ENCODE assay signal across 9 cellular contexts in the genomic region with DNA sequence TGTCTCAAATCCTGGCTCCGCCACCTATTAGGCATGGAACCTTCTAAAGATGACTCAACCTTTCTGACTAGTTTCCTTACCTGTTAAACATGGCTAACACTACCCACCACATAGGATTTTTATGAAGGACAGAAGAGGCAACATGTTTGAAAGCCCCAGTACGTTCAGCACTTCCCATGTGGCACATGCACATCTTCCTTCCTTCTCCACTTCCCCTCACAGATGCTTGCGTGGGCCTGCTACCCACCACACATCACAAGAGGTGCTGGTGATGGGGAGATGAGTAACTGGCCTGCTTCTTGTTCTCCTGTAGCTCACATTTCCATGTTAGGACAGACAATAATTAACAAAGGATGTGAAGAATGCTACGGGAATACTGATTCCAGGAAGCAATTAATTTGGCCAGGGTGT. TPM values are rescaled to one million over a fixed set of nuclear protein-coding genes. Genes with fewer than 3 reads are reported as not detected.
DNase-seq lines count a peak whose midpoint lies in the region; TF ChIP-seq lines count a peak whose summit lies in the region.
"Had no signal": no experiment of that assay in that cellular context is flagged by ENCODE, and none has a peak within 500 bp of the region (broad histone marks: within the 10 kb centered on the region; RNA-seq: fewer than 3 reads in every experiment).

No MANE protein-coding gene starts in this region.

- no peak overlapping the region for H2AFZ ChIP-seq in OCI-LY3 (ENCODE audit: low read depth, low read length)

- H3K27me3 ChIP-seq in GM06990 (replicated peaks; ENCODE audit: control insufficient read depth, insufficient read depth, low read length) (no peaks in the 10 kb centered on the region), OCI-LY3 (ENCODE audit: low read depth, low read length) (no peaks in the 10 kb centered on the region), adrenal gland (no peaks in the 10 kb centered on the region)

- TF ChIP-seq CTCF in GM06990 (IDR thresholded peaks at IDR 0.05; ENCODE audit: insufficient read depth, low read length, poor library complexity, severe bottlenecking): no peak
- TF ChIP-seq CTCF in OCI-LY3 (IDR thresholded peaks at IDR 0.05; ENCODE audit: low read depth, low read length): no peak
- no peak for TF ChIP-seq CTCF in adrenal gland (IDR thresholded peaks at IDR 0.05)

- H3K9ac ChIP-seq in OCI-LY3 (ENCODE audit: low read length): peak overlapping the region; percentile 21; the same call in 1 of the 2 replicates

- H3K4me2 ChIP-seq in OCI-LY3 (ENCODE audit: low read length): peak overlapping the region; percentile 88

- WGBS in adrenal gland, 4 donors: 75 to 85% (median 80%) methylated on average over 4 of the region's 4 CpGs

- H3K27ac ChIP-seq in OCI-LY3 (ENCODE audit: low read length): peak overlapping the region; percentile 30; the same call in 1 of the 2 replicates
- H3K27ac ChIP-seq in adrenal gland: peak overlapping the region; percentile 19 to 89 (median 66)

- DNase-seq in GM06990 (ENCODE audit: extremely low read depth, insufficient read length) (no peak), adrenal gland (no peak), NCI-H345 (lab: John Stamatoyannopoulos, UW) (no peak), NCI-H2081 treated with DMSO at 0.1 percent for 48 hours (lab: John Stamatoyannopoulos, UW) (no peak), COLO668 (lab: John Stamatoyannopoulos, UW; ENCODE audit: unreplicated experiment) (no peak), NCI-H524 (lab: John Stamatoyannopoulos, UW) (no peak)
- DNase-seq in stimulated activated CD4-positive, alpha-beta T cell treated with anti-CD3 and anti-CD28 coated beads, Interleukin-12 subunit alpha, Interleukin-12 subunit beta, amount 100 ng/mL, for 4 hours: peak; percentile 23
- DNase-seq: NCI-H1694 treated with DMSO at 0.1 percent for 48 hours had no signal

- peaks cover 23% of the 10 kb centered on the region for H3K4me1 ChIP-seq in OCI-LY3 (ENCODE audit: low read length)
- peaks cover 11 to 18% of the 10 kb centered on the region in 2 donors for H3K4me1 ChIP-seq in adrenal gland (replicated peaks in 1 of 2)

- H3K4me3 ChIP-seq in GM06990 (replicated peaks; ENCODE audit: low read depth, low read length): peak overlapping the region; percentile 19; the same call in 1 of the 2 replicates
- peak overlapping the region; percentile 63 for H3K4me3 ChIP-seq in OCI-LY3 (ENCODE audit: low read length)
- no peak overlapping the region for H3K4me3 ChIP-seq in adrenal gland

- H3K36me3 ChIP-seq in GM06990 (ENCODE audit: control insufficient read depth, insufficient read depth, low read length): peaks cover 4% of the 10 kb centered on the region
- H3K36me3 ChIP-seq in OCI-LY3 (replicated peaks; ENCODE audit: low read depth, low read length): peaks cover 48% of the 10 kb centered on the region
- H3K36me3 ChIP-seq in adrenal gland (replicated peaks in 1 of 2): no peaks in the 10 kb centered on the region

- H3K9me3 ChIP-seq in OCI-LY3 (ENCODE audit: insufficient read depth, low read length): no peaks in the 10 kb centered on the region
- H3K9me3 ChIP-seq in adrenal gland (replicated peaks in 1 of 3): no peaks in the 10 kb centered on the region

- intact Hi-C loops in adrenal gland (cut with DNase I): loop anchor here (5.0 to 10.0 kb wide), 2 partner anchors 46 to 48 kb away; partner anchors contain the start of gene C2CD2 (in 1 of the 2)

- H4K20me1 ChIP-seq in OCI-LY3 (ENCODE audit: insufficient read depth, low read length): peaks cover 23% of the 10 kb centered on the region

- no peak for TF ChIP-seq POLR2A in adrenal gland (IDR thresholded peaks at IDR 0.05)

- peaks cover 50% of the 10 kb centered on the region for H3K79me2 ChIP-seq in OCI-LY3 (ENCODE audit: low read length)

RNA-seq across cellular contexts. Expression of gene ZBTB21, which starts 7.1 kb away (rescaled TPM):
- total RNA-seq in adrenal gland: 10 to 100 TPM; 11.0 to 39.1 (median 22.5) TPM
- polyA plus RNA-seq in adrenal gland: 10 to 100 TPM in 1 of 3 donors, 1 to 10 TPM in 2; 6.8 to 10.2 (median 7.6) TPM

RNA-seq across cellular contexts. Expression of gene C2CD2, which starts 49.2 kb away (rescaled TPM):
- total RNA-seq in adrenal gland: 100 to 1,000 TPM; 233 to 439 (median 302) TPM
- 100 to 1,000 TPM; 175 to 284 (median 180) TPM for polyA plus RNA-seq in adrenal gland

Comparison
In these comparisons a context has a peak if more than half of its experiments do, and no peak if none do; other contexts are left out.
1. H3K4me3 ChIP-seq: peak in GM06990 (single experiment) and OCI-LY3 (single experiment); none in adrenal gland (0 of 4).